In the genomic region with DNA sequence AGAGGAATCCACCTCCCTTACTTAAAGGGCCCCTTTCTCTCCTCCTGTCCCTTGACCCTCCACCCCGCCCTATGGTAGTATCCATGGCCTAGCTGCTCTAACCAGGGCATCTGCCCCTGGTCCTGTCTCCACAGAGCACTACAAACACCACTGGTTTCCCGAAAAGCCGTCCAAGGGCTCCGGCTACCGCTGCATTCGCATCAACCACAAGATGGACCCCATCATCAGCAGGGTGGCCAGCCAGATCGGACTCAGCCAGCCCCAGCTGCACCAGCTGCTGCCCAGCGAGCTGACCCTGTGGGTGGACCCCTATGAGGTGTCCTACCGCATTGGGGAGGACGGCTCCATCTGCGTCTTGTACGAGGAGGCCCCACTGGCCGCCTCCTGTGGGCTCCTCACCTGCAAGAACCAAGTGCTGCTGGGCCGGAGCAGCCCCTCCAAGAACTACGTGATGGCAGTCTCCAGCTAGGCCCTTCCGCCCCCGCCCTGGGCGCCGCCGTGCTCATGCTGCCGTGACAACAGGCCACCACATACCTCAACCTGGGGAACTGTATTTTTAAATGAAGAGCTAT, we compare ENCODE assay signal across 8 cellular contexts. TPM values are rescaled to one million over a fixed set of nuclear protein-coding genes. Genes with fewer than 3 reads are reported as not detected.
DNase-seq lines count a peak whose midpoint lies in the region; ATAC-seq and TF ChIP-seq lines count a peak whose summit lies in the region.

No MANE protein-coding gene starts in this region.

- peaks cover 40 to 71% (median 55%) of the 10 kb centered on the region in 3 donors for H3K27me3 Mint-ChIP-seq in immature natural killer cell (ENCODE audit: low read depth in 3 of 3)

- no peak overlapping the region for H2AFZ ChIP-seq in PC-9

- ATAC-seq in HG03571 (IDR thresholded peaks at IDR 0.05; ENCODE audit: unreplicated experiment): no peak

- no peak overlapping the region for H3K27ac ChIP-seq in PC-9

- no peak overlapping the region for H3K4me2 ChIP-seq in PC-9

- 0 out of 2 replicates have a peak, but pooled peaks cover 3% of the 10 kb centered on the region for H3F3A ChIP-seq in PC-9 (ENCODE audit: insufficient read depth, low read depth)

- DNase-seq in NCI-H748 (lab: John Stamatoyannopoulos, UW; ENCODE audit: unreplicated experiment) (peak; percentile 32), NCI-H748 treated with DMSO at 0.1 percent for 48 hours (lab: John Stamatoyannopoulos, UW) (no peak), adipocyte (ENCODE audit: low read depth) (no peak), immature natural killer cell (peak; percentile 41 to 53 (median 52)), occipital lobe (lab: John Stamatoyannopoulos, UW) (no peak), PC-9 (no peak)
- peak in 2 of 3 donors; percentile 32 to 37 for DNase-seq in stimulated activated CD4-positive, alpha-beta T cell treated with anti-CD3 and anti-CD28 coated beads, TNF-alpha, amount 100 ng/mL, for 1 hour (ENCODE audit: low read depth in 3 of 3, low spot score in 1 of 3)

- H3K79me2 ChIP-seq in PC-9 (ENCODE audit: low read depth): no peaks in the 10 kb centered on the region

- H3K4me3 Mint-ChIP-seq in immature natural killer cell: peak overlapping the region; percentile 95 to 99 (median 99)

- H3K9me2 ChIP-seq in PC-9 (ENCODE audit: insufficient read depth): no peaks in the 10 kb centered on the region

- peaks cover 30 to 40% (median 39%) of the 10 kb centered on the region in 3 donors for H3K36me3 Mint-ChIP-seq in immature natural killer cell

- intact Hi-C loops in PC-9 (cut with micrococcal nuclease; ENCODE audit: unreplicated experiment): no loop called here

- H3K36me3 ChIP-seq in adipocyte (ENCODE audit: control insufficient read depth, insufficient read depth, low read length, severe bottlenecking) (peaks cover 22% of the 10 kb centered on the region), PC-9 (ENCODE audit: low read depth) (no peaks in the 10 kb centered on the region)

- no peaks in the 10 kb centered on the region for H3K9me3 Mint-ChIP-seq in immature natural killer cell

- H3K4me1 Mint-ChIP-seq in immature natural killer cell: peaks cover 80 to 85% of the 10 kb centered on the region in 2 donors

- CTCF ChIA-PET in PC-9 (lab: Charles Lee): interaction anchor here (0.6 to 1.8 kb wide), 3 partner anchors 20 to 38 kb away, joined by 3 to 10 read pairs (median 4); no protein-coding TSS in a partner anchor

- H3K9ac ChIP-seq in adipocyte (ENCODE audit: low read length): peak overlapping the region; percentile 97

- POLR2A ChIA-PET in PC-9 (lab: Charles Lee; ENCODE audit: unreplicated experiment): interaction anchor here (0.5 to 3.2 kb wide), 5 partner anchors 8 to 319 kb away, joined by 3 to 13 read pairs (median 3); no protein-coding TSS in a partner anchor

- no TSS peak for BruUV-seq in PC-9 (replicated peaks; lab: Mats Ljungman, UMichigan)

- H3K27ac Mint-ChIP-seq in immature natural killer cell: peak overlapping the region; percentile 95 to 100 (median 99)

- H3K9me3 ChIP-seq in adipocyte (ENCODE audit: control insufficient read depth, low read length) (no peaks in the 10 kb centered on the region), PC-9 (ENCODE audit: insufficient read depth, low read depth) (no peaks in the 10 kb centered on the region)

- H3K4me1 ChIP-seq in adipocyte (ENCODE audit: control insufficient read depth, insufficient read depth, low read length): peaks cover 34% of the 10 kb centered on the region
- no peaks in the 10 kb centered on the region; the same call in 1 of the 2 replicates for H3K4me1 ChIP-seq in PC-9 (replicated peaks; ENCODE audit: insufficient read depth)

- no peaks in the 10 kb centered on the region for H4K20me1 ChIP-seq in PC-9 (ENCODE audit: insufficient read depth)

- H3K27me3 ChIP-seq in adipocyte (replicated peaks; ENCODE audit: control insufficient read depth, insufficient read depth, low read length): no peaks in the 10 kb centered on the region
- no peaks in the 10 kb centered on the region; the same call in 1 of the 2 replicates for H3K27me3 ChIP-seq in PC-9 (ENCODE audit: insufficient read depth, low read depth)

- H3K4me3 ChIP-seq in adipocyte (ENCODE audit: low read length) (peak overlapping the region; percentile 97), PC-9 (no peak overlapping the region)

- TF ChIP-seq CTCF in PC-9 (conservative IDR thresholded peaks at IDR 0.05): no peak

RNA-seq across cellular contexts. Expression of gene BTG2, which starts 1.7 kb away (rescaled TPM):
- 100 to 1,000 TPM; 112 to 147 (median 127) TPM for polyA plus RNA-seq in immature natural killer cell
- 13.9 TPM for total RNA-seq in occipital lobe
- 11.1 and 13.8 TPM in 2 replicates for total RNA-seq in PC-9 (2021)

RNA-seq across cellular contexts. Expression of gene FMOD, which starts 43.9 kb away (rescaled TPM):
- polyA plus RNA-seq in immature natural killer cell: not detected
- 1.1 TPM for total RNA-seq in occipital lobe
- total RNA-seq in PC-9 (2021): not detected in 2 replicates

Comparison
In these comparisons a context has a peak if more than half of its experiments do, and no peak if none do; other contexts are left out.
1. DNase-seq: peak in NCI-H748 (single experiment), immature natural killer cell (3 of 3) and stimulated activated CD4-positive, alpha-beta T cell treated with anti-CD3 and anti-CD28 coated beads, TNF-alpha, amount 100 ng/mL, for 1 hour (2 of 3); none in NCI-H748 treated with DMSO at 0.1 percent for 48 hours (single experiment), adipocyte (single experiment), occipital lobe (single experiment) and PC-9 (0 of 2).